ENCODE assay signal across 14 cellular contexts in the genomic region with DNA sequence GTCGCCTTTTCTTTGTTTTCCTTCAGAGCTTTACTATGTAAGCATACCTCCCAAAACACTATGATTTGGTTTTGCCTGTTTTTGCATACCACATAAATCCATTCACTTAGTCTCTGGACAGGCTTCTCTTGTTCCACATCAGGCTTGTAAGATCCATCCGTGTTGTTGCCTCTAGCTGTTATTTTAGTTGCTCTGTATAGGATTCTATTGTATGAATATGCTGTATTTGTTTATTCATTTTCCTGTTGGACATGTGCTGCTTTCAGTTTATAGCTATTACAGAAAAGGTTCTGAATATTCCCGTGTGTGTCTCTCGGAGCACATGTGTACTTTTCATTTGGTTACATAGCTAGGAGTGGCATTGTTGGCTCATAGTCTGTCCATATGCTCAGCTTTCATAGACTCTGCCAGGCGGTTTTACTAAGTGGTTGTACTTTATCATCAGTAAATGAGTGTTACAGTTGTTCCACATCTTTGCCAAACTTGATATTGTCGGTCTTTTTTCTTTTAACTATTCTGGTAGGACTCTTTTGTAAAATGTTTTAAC. TPM values are rescaled to one million over a fixed set of nuclear protein-coding genes. Genes with fewer than 3 reads are reported as not detected.
DNase-seq lines count a peak whose midpoint lies in the region; ATAC-seq, FAIRE-seq and TF ChIP-seq lines count a peak whose summit lies in the region.
"Had no signal": no experiment of that assay in that cellular context is flagged by ENCODE, and none has a peak within 500 bp of the region (broad histone marks: within the 10 kb centered on the region; RNA-seq: fewer than 3 reads in every experiment).

No MANE protein-coding gene starts in this region.

- CTCF ChIA-PET in PC-3 (lab: Charles Lee), result no interaction called here

- DNase-seq in AG10803 (ENCODE audit: low read depth) (peak; percentile 13), NCI-H1092 treated with DMSO at 0.1 percent for 48 hours (lab: John Stamatoyannopoulos, UW) (peak; percentile 69), PC-3 (no peak), BE2C (no peak), AG08396 (ENCODE audit: low spot score) (no peak), activated gamma-delta T cell treated with Interleukin-2 at 50 U/mL for 16 hours (no peak)
- DNase-seq: activated naive CD4-positive, alpha-beta T cell; DMS79 treated with DMSO at 0.1 percent for 48 hours; effector CD8-positive, alpha-beta T cell; NCI-H2227 treated with DMSO at 0.1 percent for 48 hours; stimulated activated CD4-positive, alpha-beta T cell treated with anti-CD3 and anti-CD28 coated beads, Interleukin-12 subunit alpha, Interleukin-12 subunit beta, amount 100 ng/mL, for 4 hours had no signal

- peak; percentile 89 for FAIRE-seq in islet of Langerhans (lab: Jason Lieb, UNC)
- FAIRE-seq: frontal cortex had no signal

- POLR2A ChIA-PET in PC-3 (lab: Charles Lee; ENCODE audit: unreplicated experiment), result interaction anchor here (0.6 kb wide), 1 partner anchor 14 kb away, joined by 3 read pairs; no protein-coding TSS in a partner anchor

- H3K9ac ChIP-seq in PC-3 (ENCODE audit: low read length), result no peak overlapping the region

- no peak for TF ChIP-seq CTCF in AG10803 (conservative IDR thresholded peaks at IDR 0.05; ENCODE audit: low read length)
- TF ChIP-seq CTCF in PC-3 (conservative IDR thresholded peaks at IDR 0.05; ENCODE audit: low read depth, low read length), result no peak
- TF ChIP-seq CTCF in BE2C (IDR thresholded peaks at IDR 0.05; ENCODE audit: low read depth, low read length), result no peak

- no peak overlapping the region for H2AFZ ChIP-seq in PC-3 (ENCODE audit: low read length)

- no peaks in the 10 kb centered on the region for H3K9me3 ChIP-seq in PC-3 (ENCODE audit: low read length)
- H3K9me3 ChIP-seq in BE2C, result no peaks in the 10 kb centered on the region

- no peaks in the 10 kb centered on the region for H3K27me3 ChIP-seq in PC-3 (ENCODE audit: low read length)
- H3K27me3 ChIP-seq in BE2C, result no peaks in the 10 kb centered on the region

- intact Hi-C loops in PC-3 (cut with micrococcal nuclease), result no loop called here

- H3K79me2 ChIP-seq in PC-3 (ENCODE audit: low read length), result no peaks in the 10 kb centered on the region

- no peaks in the 10 kb centered on the region for H3K9me2 ChIP-seq in PC-3 (replicated peaks; ENCODE audit: low read length)

- no peaks in the 10 kb centered on the region for H4K20me1 ChIP-seq in PC-3 (ENCODE audit: low read length)

- BruUV-seq in PC-3 (replicated peaks; lab: Mats Ljungman, UMichigan), result no TSS peak

- H3K27ac ChIP-seq in PC-3 (ENCODE audit: low read length), result no peak overlapping the region

- peaks cover 28% of the 10 kb centered on the region for H3K36me3 ChIP-seq in PC-3 (ENCODE audit: low read depth, low read length)
- H3K36me3 ChIP-seq in BE2C, result peaks cover 28% of the 10 kb centered on the region

- no peaks in the 10 kb centered on the region for H3K4me1 ChIP-seq in PC-3 (ENCODE audit: insufficient read depth, low read length)
- H3K4me1 ChIP-seq in BE2C, result no peaks in the 10 kb centered on the region

- H3F3A ChIP-seq in PC-3 (ENCODE audit: low read length, unreplicated experiment), result no peaks in the 10 kb centered on the region

- ATAC-seq in PC-3, result peak; percentile 38; the same call in 1 of the 2 replicates
- no peak for ATAC-seq in GM18517 (IDR thresholded peaks at IDR 0.05; ENCODE audit: unreplicated experiment)

- H3K4me2 ChIP-seq in PC-3 (ENCODE audit: low read length), result no peak overlapping the region

- H3K4me3 ChIP-seq in AG10803 (ENCODE audit: low read length) (no peak overlapping the region), PC-3 (ENCODE audit: low read length) (no peak overlapping the region), BE2C (ENCODE audit: low read depth, low read length) (no peak overlapping the region)

RNA-seq across cellular contexts. Expression of a gene that starts 41.8 kb away (rescaled TPM):
- 22.0 and 25.6 TPM in 2 replicates for total RNA-seq in PC-3 (2014; rRNA removed)
- polyA plus RNA-seq in BE2C (2012; ENCODE audit: insufficient read depth, insufficient read length, low read depth), result 59.8 TPM

Comparison
In these comparisons a context has a peak if more than half of its experiments do, and no peak if none do; other contexts are left out.
1. DNase-seq: peak in AG10803 (single experiment) and NCI-H1092 treated with DMSO at 0.1 percent for 48 hours (single experiment); none in PC-3 (single experiment), BE2C (single experiment), AG08396 (single experiment) and activated gamma-delta T cell treated with Interleukin-2 at 50 U/mL for 16 hours (single experiment).